Comparison of ENCODE assay signal across 14 cellular contexts in genomic region chr4:183297675-183298074, GRCh38. TPM values are rescaled to one million over a fixed set of nuclear protein-coding genes. Genes with fewer than 3 reads are reported as not detected.
DNase-seq lines count a peak whose midpoint lies in the region; ATAC-seq and TF ChIP-seq lines count a peak whose summit lies in the region.
"Had no signal": no experiment of that assay in that cellular context is flagged by ENCODE, and none has a peak within 500 bp of the region (broad histone marks: within the 10 kb centered on the region; RNA-seq: fewer than 3 reads in every experiment).

No MANE protein-coding gene starts in this region.

- intact Hi-C loops in PC-3 (cut with micrococcal nuclease), result no loop called here
- intact Hi-C loops in body of pancreas (cut with DNase I), result no loop called here
- intact Hi-C loops in spleen (cut with DNase I; ENCODE audit: low total_unique reads), result no loop called here

- no peak overlapping the region for H2AFZ ChIP-seq in PC-3 (ENCODE audit: low read length)

- no peaks in the 10 kb centered on the region for H4K20me1 ChIP-seq in PC-3 (ENCODE audit: low read length)

- no peaks in the 10 kb centered on the region; the same call in 1 of the 2 replicates for H3K4me1 ChIP-seq in PC-3 (ENCODE audit: insufficient read depth, low read length)
- H3K4me1 ChIP-seq in body of pancreas, result no peaks in the 10 kb centered on the region
- H3K4me1 ChIP-seq in spleen, result no peaks in the 10 kb centered on the region

- CTCF ChIA-PET in PC-3 (lab: Charles Lee), result no interaction called here

- H3K36me3 ChIP-seq in PC-3 (ENCODE audit: low read depth, low read length) (no peaks in the 10 kb centered on the region; the same call in 1 of the 2 replicates), body of pancreas (replicated peaks in 1 of 2; ENCODE audit: insufficient read depth in 1 of 2, low read depth in 2 of 2) (no peaks in the 10 kb centered on the region), spleen (peaks cover 0 to 16% (median 0%) of the 10 kb centered on the region in 6 donors)

- TF ChIP-seq CTCF in NB4 (IDR thresholded peaks at IDR 0.05; ENCODE audit: low read depth, low read length) (no peak), PC-3 (conservative IDR thresholded peaks at IDR 0.05; ENCODE audit: low read depth, low read length) (no peak), body of pancreas (IDR thresholded peaks at IDR 0.05) (no peak), spleen (IDR thresholded peaks at IDR 0.05 in 8 of 11, conservative IDR thresholded peaks at IDR 0.05 in 3 of 11) (no peak)

- POLR2A ChIA-PET in PC-3 (lab: Charles Lee; ENCODE audit: unreplicated experiment), result no interaction called here

- 88 to 96% methylated on average over 3 of the region's 3 CpGs for WGBS in body of pancreas, 2 donors
- WGBS in spleen, 5 donors, result 77 to 86% (median 83%) methylated on average over 3 of the region's 3 CpGs

- no peaks in the 10 kb centered on the region for H3K9me2 ChIP-seq in PC-3 (replicated peaks; ENCODE audit: low read length)

- H3K4me2 ChIP-seq in PC-3 (ENCODE audit: low read length), result no peak overlapping the region

- H3K27ac ChIP-seq in PC-3 (ENCODE audit: low read length) (no peak overlapping the region), body of pancreas (no peak overlapping the region), spleen (no peak overlapping the region)

- TF ChIP-seq POLR2A in NB4 (IDR thresholded peaks at IDR 0.05; ENCODE audit: extremely low read depth, insufficient read length), result no peak
- no peak for TF ChIP-seq POLR2A in body of pancreas (IDR thresholded peaks at IDR 0.05)
- no peak for TF ChIP-seq POLR2A in spleen (IDR thresholded peaks at IDR 0.05)

- no peaks in the 10 kb centered on the region for H3K27me3 ChIP-seq in PC-3 (ENCODE audit: low read length)
- no peaks in the 10 kb centered on the region for H3K27me3 ChIP-seq in body of pancreas
- no peaks in the 10 kb centered on the region for H3K27me3 ChIP-seq in spleen (replicated peaks in 1 of 7)

- no peak overlapping the region for H3K9ac ChIP-seq in PC-3 (ENCODE audit: low read length)

- ATAC-seq in GM18870 (IDR thresholded peaks at IDR 0.05; ENCODE audit: unreplicated experiment) (peak; percentile 77), GM21576 (IDR thresholded peaks at IDR 0.05; ENCODE audit: unreplicated experiment) (peak; percentile 65), HG03060 (IDR thresholded peaks at IDR 0.05; ENCODE audit: low read depth, unreplicated experiment) (peak; percentile 76), PC-3 (no peak), body of pancreas (no peak)
- ATAC-seq: esophagus mucosa had no signal

- no peaks in the 10 kb centered on the region for H3K9me3 ChIP-seq in PC-3 (ENCODE audit: low read length)
- H3K9me3 ChIP-seq in body of pancreas, result no peaks in the 10 kb centered on the region
- no peaks in the 10 kb centered on the region for H3K9me3 ChIP-seq in spleen

- H3K79me2 ChIP-seq in PC-3 (ENCODE audit: low read length), result no peaks in the 10 kb centered on the region

- no TSS peak for BruUV-seq in PC-3 (replicated peaks; lab: Mats Ljungman, UMichigan)

- H3K4me3 ChIP-seq in NB4 (ENCODE audit: low read depth, low read length), result no peak overlapping the region
- no peak overlapping the region for H3K4me3 ChIP-seq in PC-3 (ENCODE audit: low read length)
- H3K4me3 ChIP-seq in body of pancreas, result no peak overlapping the region
- H3K4me3 ChIP-seq in spleen, result no peak overlapping the region

- DNase-seq in NB4 (ENCODE audit: low read depth), result peak; percentile 88
- DNase-seq in PC-3, result no peak
- no peak for DNase-seq in body of pancreas
- no peak for DNase-seq in spleen
- no peak for DNase-seq in inferior parietal cortex (ENCODE audit: extremely low spot score)
- DNase-seq: activated CD4-positive, alpha-beta T cell treated with anti-CD3 and anti-CD28 coated beads, Interleukin-2, amount 10 ng/mL, durations not matched to agents 7 days and 5 days; activated naive CD4-positive, alpha-beta T cell treated with Interleukin-2 at 50 U/mL for 16 hours; stimulated activated CD4-positive, alpha-beta T cell treated with anti-CD3 and anti-CD28 coated beads, Interleukin-2, amount 100 ng/mL, for 24 hours; stimulated activated naive CD4-positive, alpha-beta T cell treated with Interleukin-2 at 50 U/mL for 16 hours had no signal

- no peaks in the 10 kb centered on the region for H3F3A ChIP-seq in PC-3 (ENCODE audit: low read length, unreplicated experiment)

RNA-seq across cellular contexts. Expression of gene CLDN22, which starts 22.4 kb away (rescaled TPM):
- not detected in 2 replicates for total RNA-seq in PC-3 (2014; rRNA removed)
- not detected for total RNA-seq in body of pancreas
- total RNA-seq in spleen, result not detected
- not detected for polyA plus RNA-seq in spleen
- total RNA-seq: activated CD4-positive, alpha-beta T cell treated with anti-CD3 and anti-CD28 coated beads, Interleukin-2, amount 10 ng/mL, durations not matched to agents 7 days and 5 days; posterior vena cava had no signal

RNA-seq across cellular contexts. Expression of gene CLDN24, which starts 24.6 kb away (rescaled TPM):
- not detected in 2 replicates for total RNA-seq in PC-3 (2014; rRNA removed)
- not detected for total RNA-seq in body of pancreas
- not detected for total RNA-seq in spleen
- polyA plus RNA-seq in spleen, result not detected
- total RNA-seq: activated CD4-positive, alpha-beta T cell treated with anti-CD3 and anti-CD28 coated beads, Interleukin-2, amount 10 ng/mL, durations not matched to agents 7 days and 5 days; posterior vena cava had no signal

Comparison
In these comparisons a context has a peak if more than half of its experiments do, and no peak if none do; other contexts are left out.
1. ATAC-seq: peak in GM18870 (single experiment), GM21576 (single experiment) and HG03060 (single experiment); none in PC-3 (single experiment) and body of pancreas (single experiment).